ENCODE assay signal across 8 cellular contexts in genomic region chr3:58470363-58471024, GRCh38. TPM values are rescaled to one million over a fixed set of nuclear protein-coding genes. Genes with fewer than 3 reads are reported as not detected.
DNase-seq lines count a peak whose midpoint lies in the region; ATAC-seq and TF ChIP-seq lines count a peak whose summit lies in the region.

No MANE protein-coding gene starts in this region.

- H3K4me1 Mint-ChIP-seq in CD14-positive monocyte = peaks cover 61% of the 10 kb centered on the region

- no peak overlapping the region for H2AK5ac ChIP-seq in neuronal stem cell (ENCODE audit: low read depth, low read length)

- no peak overlapping the region for H2BK12ac ChIP-seq in neuronal stem cell (ENCODE audit: low read length)

- H4K91ac ChIP-seq in neuronal stem cell (ENCODE audit: low read depth, low read length, poor library complexity) = no peak overlapping the region

- peak overlapping the region; percentile 42; the same call in 1 of the 2 replicates for H3K9ac ChIP-seq in KMS-11
- peak overlapping the region in 1 of 2 donors; percentile 15 for H3K9ac ChIP-seq in colonic mucosa (ENCODE audit: low read depth in 2 of 2, low read length in 2 of 2)
- H3K9ac ChIP-seq in neuronal stem cell (ENCODE audit: low read depth, low read length, poor library complexity) = no peak overlapping the region

- H3K27me3 ChIP-seq in KMS-11 (ENCODE audit: insufficient read depth, low read depth) (no peaks in the 10 kb centered on the region), colonic mucosa (no peaks in the 10 kb centered on the region), neuronal stem cell (ENCODE audit: control insufficient read depth in 3 of 3, insufficient read depth in 3 of 3, low read depth in 1 of 3, low read length in 3 of 3) (no peaks in the 10 kb centered on the region)

- no peaks in the 10 kb centered on the region for H3K79me2 ChIP-seq in KMS-11 (ENCODE audit: insufficient read depth, low read depth)

- no peak overlapping the region for H4K8ac ChIP-seq in neuronal stem cell (ENCODE audit: low read depth, low read length)

- H3K27ac ChIP-seq in KMS-11 (peak overlapping the region; percentile 90), colonic mucosa (peak overlapping the region; percentile 72), neuronal stem cell (replicated peaks; ENCODE audit: low read length) (peak overlapping the region; percentile 21)

- peak overlapping the region; percentile 92 to 99 (median 97) for H3K27ac Mint-ChIP-seq in CD14-positive monocyte

- no peak overlapping the region for H3K14ac ChIP-seq in neuronal stem cell (ENCODE audit: low read length)

- no peak overlapping the region for H2BK15ac ChIP-seq in neuronal stem cell (ENCODE audit: low read length)

- intact Hi-C loops in CD14-positive monocyte (cut with micrococcal nuclease) = no loop called here
- intact Hi-C loops in colonic mucosa (cut with DNase I) = no loop called here

- no peak overlapping the region for H2BK5ac ChIP-seq in neuronal stem cell (ENCODE audit: low read length)

- H3K4me2 ChIP-seq in KMS-11 (peak overlapping the region; percentile 82), neuronal stem cell (ENCODE audit: insufficient read depth, low read length, poor library complexity, severe bottlenecking) (no peak overlapping the region)

- H3K9me3 Mint-ChIP-seq in CD14-positive monocyte = no peaks in the 10 kb centered on the region

- H3K9me3 ChIP-seq in colonic mucosa (no peaks in the 10 kb centered on the region), neuronal stem cell (replicated peaks in 1 of 2; ENCODE audit: control insufficient read depth in 2 of 2, insufficient read depth in 1 of 2, low read depth in 1 of 2, low read length in 2 of 2) (no peaks in the 10 kb centered on the region)

- DNase-seq in CD14-positive monocyte (ENCODE audit: low spot score) (no peak), colonic mucosa (peak; percentile 54), neuronal stem cell (ENCODE audit: low spot score) (no peak), hepatic stellate cell (ENCODE audit: low spot score) (no peak), amygdala (lab: John Stamatoyannopoulos, UW) (no peak)
- no peak for DNase-seq in activated CD8-positive, alpha-beta memory T cell treated with anti-CD3 and anti-CD28 coated beads for 24 hours

- ATAC-seq in HG02763 (IDR thresholded peaks at IDR 0.05; ENCODE audit: unreplicated experiment) = no peak

- H3K79me1 ChIP-seq in neuronal stem cell (ENCODE audit: low read depth, low read length) = no peaks in the 10 kb centered on the region

- H3K36me3 ChIP-seq in KMS-11 (ENCODE audit: insufficient read depth) (no peaks in the 10 kb centered on the region), colonic mucosa (no peaks in the 10 kb centered on the region), neuronal stem cell (replicated peaks in 1 of 2; ENCODE audit: control insufficient read depth in 2 of 2, insufficient read depth in 2 of 2, low read length in 2 of 2) (no peaks in the 10 kb centered on the region)

- H3K23ac ChIP-seq in neuronal stem cell (ENCODE audit: low read depth, low read length, poor library complexity) = no peak overlapping the region

- H2AFZ ChIP-seq in KMS-11 (ENCODE audit: low read depth) = peak overlapping the region; percentile 88
- peak overlapping the region; percentile 82 for H2AFZ ChIP-seq in neuronal stem cell (ENCODE audit: low read length)

- H3K4me3 ChIP-seq in KMS-11 (IDR thresholded peaks at IDR 0.05; ENCODE audit: insufficient read depth, low read depth, low read length) (peak overlapping the region; percentile 30), colonic mucosa (no peak overlapping the region), neuronal stem cell (ENCODE audit: low read length in 2 of 2) (no peak overlapping the region)

- H3K4me1 ChIP-seq in KMS-11 (ENCODE audit: low read depth, poor library complexity, severe bottlenecking) = peaks cover 42% of the 10 kb centered on the region
- H3K4me1 ChIP-seq in colonic mucosa = peaks cover 6% of the 10 kb centered on the region
- peaks cover 18 to 25% of the 10 kb centered on the region in 2 donors for H3K4me1 ChIP-seq in neuronal stem cell (ENCODE audit: control insufficient read depth in 2 of 2, insufficient read depth in 1 of 2, low read depth in 1 of 2, low read length in 2 of 2)

- peaks cover 0 to 5% (median 1%) of the 10 kb centered on the region in 3 donors for H3K27me3 Mint-ChIP-seq in CD14-positive monocyte (ENCODE audit: low read depth in 3 of 3)

- no peaks in the 10 kb centered on the region for H4K20me1 ChIP-seq in KMS-11 (ENCODE audit: insufficient read depth)

- H3K36me3 Mint-ChIP-seq in CD14-positive monocyte = peaks cover 0 to 2% of the 10 kb centered on the region in 2 donors

- H3K4ac ChIP-seq in neuronal stem cell (ENCODE audit: low read length) = no peak overlapping the region

- H3K4me3 Mint-ChIP-seq in CD14-positive monocyte = peak overlapping the region in 1 of 2 donors; percentile 91

- no peak overlapping the region for H2BK120ac ChIP-seq in neuronal stem cell (ENCODE audit: low read depth, low read length)

- TF ChIP-seq CTCF in CD14-positive monocyte (IDR thresholded peaks at IDR 0.05) (no peak), KMS-11 (conservative IDR thresholded peaks at IDR 0.05; ENCODE audit: low read depth, low read length) (no peak), colonic mucosa (IDR thresholded peaks at IDR 0.05) (no peak)

- H3K18ac ChIP-seq in neuronal stem cell (ENCODE audit: low read length) = peak overlapping the region; percentile 9

- no CpG with 5 or more reads among the region's 12 CpGs for WGBS in neuronal stem cell (ENCODE audit: extremely low coverage in 2 of 2, insufficient read length in 2 of 2, insufficient replicate concordance in 1 of 2), 2 donors

RNA-seq across cellular contexts. Expression of gene KCTD6, which starts 21.4 kb away (rescaled TPM):
- polyA plus RNA-seq in CD14-positive monocyte = 10 to 100 TPM; 11.3 to 11.9 TPM
- total RNA-seq in colonic mucosa = 10 to 100 TPM in 1 of 2 donors, 1 to 10 TPM in 1; 8.1 to 10.2 TPM
- 31.2 TPM for polyA plus RNA-seq in neuronal stem cell (2013, experiment 1 of 2)
- polyA plus RNA-seq in neuronal stem cell (2013, experiment 2 of 2) = 30.7 TPM

RNA-seq across cellular contexts. Expression of gene PDHB, which starts 36.9 kb away (rescaled TPM):
- 100 to 1,000 TPM; 112 to 125 TPM for polyA plus RNA-seq in CD14-positive monocyte
- total RNA-seq in colonic mucosa = 10 to 100 TPM; 66.9 to 87.4 TPM
- 89.2 TPM for polyA plus RNA-seq in neuronal stem cell (2013, experiment 1 of 2)
- polyA plus RNA-seq in neuronal stem cell (2013, experiment 2 of 2) = 84.7 TPM

Comparison
In these comparisons a context has a peak if more than half of its experiments do, and no peak if none do; other contexts are left out.
1. H3K27ac ChIP-seq: peak in every context shown above with its lines; median percentile 90 in KMS-11; 72 in colonic mucosa; 21 in neuronal stem cell.